ENCODE assay signal across 9 cellular contexts in genomic region chr2:219228026-219228744, GRCh38. TPM values are rescaled to one million over a fixed set of nuclear protein-coding genes. Genes with fewer than 3 reads are reported as not detected.
A peak's percentile ranks its signal among the peaks of the same experiment; 100 is the strongest.
DNase-seq lines count a peak whose midpoint lies in the region; ATAC-seq, FAIRE-seq and TF ChIP-seq lines count a peak whose summit lies in the region.
"Had no signal": no experiment of that assay in that cellular context is flagged by ENCODE, and none has a peak within 500 bp of the region (broad histone marks: within the 10 kb centered on the region; RNA-seq: fewer than 3 reads in every experiment).

No MANE protein-coding gene starts in this region.

- H3K9me2 ChIP-seq in DOHH2 (replicated peaks; ENCODE audit: control insufficient read depth, low read length): no peaks in the 10 kb centered on the region
- H3K9me2 ChIP-seq in OCI-LY1 (ENCODE audit: low read depth, low read length): no peaks in the 10 kb centered on the region

- H3K4me3 ChIP-seq in DOHH2 (ENCODE audit: low read length): peak overlapping the region; percentile 88
- peak overlapping the region; percentile 87 for H3K4me3 ChIP-seq in OCI-LY1 (ENCODE audit: low read depth, low read length, poor library complexity, severe bottlenecking)
- peak overlapping the region; percentile 98 for H3K4me3 ChIP-seq in endodermal cell (ENCODE audit: low read length)
- H3K4me3 ChIP-seq in pancreas: peak overlapping the region in 3 of 4 donors; percentile 58 to 89 (median 76)

- no peak for DNase-seq in endodermal cell
- DNase-seq in pancreas: no peak
- DNase-seq in iPS-NIHi7 (ENCODE audit: extremely low spot score): no peak

- peaks cover 44% of the 10 kb centered on the region for H3K36me3 Mint-ChIP-seq in endodermal cell (ENCODE audit: low read depth)

- H3K4me1 ChIP-seq in DOHH2 (ENCODE audit: control insufficient read depth, low read length) (peaks cover 31% of the 10 kb centered on the region), OCI-LY1 (ENCODE audit: insufficient read depth, low read length, severe bottlenecking) (peaks cover 24% of the 10 kb centered on the region), endodermal cell (ENCODE audit: control insufficient read depth, insufficient read depth, low read length) (peaks cover 2% of the 10 kb centered on the region), pancreas (peaks cover 12 to 21% (median 16%) of the 10 kb centered on the region in 3 donors)

- intact Hi-C loops in pancreas (cut with DNase I): no loop called here

- H3F3A ChIP-seq in DOHH2 (ENCODE audit: control insufficient read depth, insufficient read depth): no peaks in the 10 kb centered on the region; the same call in 1 of the 2 replicates
- H3F3A ChIP-seq in OCI-LY1 (ENCODE audit: insufficient read depth, low read length): no peaks in the 10 kb centered on the region

- no peak for ATAC-seq in pancreas
- ATAC-seq in GM19035 (IDR thresholded peaks at IDR 0.05; ENCODE audit: unreplicated experiment): no peak
- ATAC-seq in GM21526 (IDR thresholded peaks at IDR 0.05; ENCODE audit: low FRiP score, unreplicated experiment): no peak
- ATAC-seq in HG02798 (IDR thresholded peaks at IDR 0.05; ENCODE audit: poor library complexity, unreplicated experiment): no peak

- H3K79me2 ChIP-seq in DOHH2 (ENCODE audit: control insufficient read depth, low read length) (peaks cover 53% of the 10 kb centered on the region), OCI-LY1 (ENCODE audit: insufficient read depth, low read length) (peaks cover 13% of the 10 kb centered on the region)

- H3K4me1 Mint-ChIP-seq in endodermal cell: peaks cover 9% of the 10 kb centered on the region

- 0 out of 2 replicates have a peak overlapping the region, but pooled peaks have one; percentile 72 for H3K27ac ChIP-seq in DOHH2 (ENCODE audit: low read depth, low read length)
- peak overlapping the region; percentile 7 for H3K27ac ChIP-seq in OCI-LY1 (ENCODE audit: low read depth, low read length, poor library complexity, severe bottlenecking)
- H3K27ac ChIP-seq in endodermal cell (ENCODE audit: low read depth, low read length): no peak overlapping the region
- H3K27ac ChIP-seq in pancreas: peak overlapping the region in 2 of 4 donors; percentile 91 to 95

- TF ChIP-seq CTCF in DOHH2 (IDR thresholded peaks at IDR 0.05; ENCODE audit: low read depth, low read length, poor library complexity, severe bottlenecking) (no peak), OCI-LY1 (IDR thresholded peaks at IDR 0.05; ENCODE audit: low read length) (no peak), endodermal cell (conservative IDR thresholded peaks at IDR 0.05) (no peak), pancreas (IDR thresholded peaks at IDR 0.05) (no peak)

- H2AFZ ChIP-seq in OCI-LY1 (ENCODE audit: low read length): no peak overlapping the region

- H3K9me3 ChIP-seq in DOHH2 (ENCODE audit: control insufficient read depth, insufficient read depth, low read length): no peaks in the 10 kb centered on the region
- no peaks in the 10 kb centered on the region for H3K9me3 ChIP-seq in OCI-LY1 (ENCODE audit: low read length)
- no peaks in the 10 kb centered on the region for H3K9me3 ChIP-seq in endodermal cell (ENCODE audit: control insufficient read depth, low read length)
- no peaks in the 10 kb centered on the region for H3K9me3 ChIP-seq in pancreas
- H3K9me3 ChIP-seq: mucosa of descending colon had no signal

- H3K27ac Mint-ChIP-seq in endodermal cell: peak overlapping the region; percentile 55

- FAIRE-seq in pancreas (lab: Jason Lieb, UNC): no peak

- H3K4me2 ChIP-seq in DOHH2 (ENCODE audit: low read length): peak overlapping the region; percentile 84
- peak overlapping the region; percentile 99 for H3K4me2 ChIP-seq in OCI-LY1 (ENCODE audit: low read length)

- no peaks in the 10 kb centered on the region for H3K27me3 ChIP-seq in DOHH2 (ENCODE audit: control insufficient read depth, low read length)
- H3K27me3 ChIP-seq in OCI-LY1 (ENCODE audit: insufficient read depth, low read length): no peaks in the 10 kb centered on the region
- H3K27me3 ChIP-seq in endodermal cell (ENCODE audit: control insufficient read depth, insufficient read depth, low read length, poor library complexity, severe bottlenecking): no peaks in the 10 kb centered on the region
- H3K27me3 ChIP-seq in pancreas: no peaks in the 10 kb centered on the region

- no peaks in the 10 kb centered on the region for H3K27me3 Mint-ChIP-seq in endodermal cell (ENCODE audit: insufficient read depth)

- 83 to 85% methylated on average over 6 of the region's 6 CpGs for WGBS in endodermal cell (ENCODE audit: insufficient coverage in 1 of 2, insufficient read length in 1 of 2), 2 experiments
- WGBS in pancreas, 2 donors: 48 to 71% methylated on average over 6 of the region's 6 CpGs

- peak overlapping the region; percentile 100 for H3K9ac ChIP-seq in OCI-LY1 (ENCODE audit: low read length)
- peak overlapping the region; percentile 84 for H3K9ac ChIP-seq in endodermal cell (ENCODE audit: extremely low read depth, low read length, poor library complexity, severe bottlenecking)

- H3K9me3 Mint-ChIP-seq in endodermal cell: no peaks in the 10 kb centered on the region

- peaks cover 74% of the 10 kb centered on the region for H3K36me3 ChIP-seq in DOHH2 (ENCODE audit: control insufficient read depth, low read length)
- peaks cover 57% of the 10 kb centered on the region for H3K36me3 ChIP-seq in OCI-LY1 (ENCODE audit: insufficient read depth, low read length)
- H3K36me3 ChIP-seq in endodermal cell (ENCODE audit: control insufficient read depth, insufficient read depth, low read length): peaks cover 48% of the 10 kb centered on the region
- peaks cover 7 to 40% (median 30%) of the 10 kb centered on the region in 3 donors for H3K36me3 ChIP-seq in pancreas

- peak overlapping the region; percentile 97 for H3K4me3 Mint-ChIP-seq in endodermal cell

- H4K20me1 ChIP-seq in DOHH2 (ENCODE audit: control insufficient read depth, insufficient read depth, low read depth, low read length): no peaks in the 10 kb centered on the region
- H4K20me1 ChIP-seq in OCI-LY1 (ENCODE audit: insufficient read depth, low read length): no peaks in the 10 kb centered on the region

RNA-seq across cellular contexts. Expression of gene ATG9A, which starts 1.3 kb away (rescaled TPM):
- total RNA-seq in endodermal cell: 10 to 100 TPM; 45.4 to 45.7 TPM
- 47.0 TPM for polyA plus RNA-seq in endodermal cell (2013, experiment 1 of 2)
- polyA plus RNA-seq in endodermal cell (2013, experiment 2 of 2): 39.7 TPM
- 10 to 100 TPM; 17.7 to 25.5 (median 20.5) TPM for total RNA-seq in pancreas
- polyA plus RNA-seq in pancreas: 10 to 100 TPM; 12.1 to 19.2 TPM

RNA-seq across cellular contexts. Expression of gene ANKZF1, which starts 1.4 kb away (rescaled TPM):
- 10 to 100 TPM; 50.9 to 56.3 TPM for total RNA-seq in endodermal cell
- polyA plus RNA-seq in endodermal cell (2013, experiment 1 of 2): 54.8 TPM
- 44.5 TPM for polyA plus RNA-seq in endodermal cell (2013, experiment 2 of 2)
- total RNA-seq in pancreas: 10 to 100 TPM; 17.7 to 36.5 (median 28.7) TPM
- 10 to 100 TPM; 66.0 to 85.0 TPM for polyA plus RNA-seq in pancreas

RNA-seq across cellular contexts. Expression of gene ABCB6, which starts 9.4 kb away (rescaled TPM):
- 10 to 100 TPM; 39.1 to 76.0 TPM for total RNA-seq in endodermal cell
- polyA plus RNA-seq in endodermal cell (2013, experiment 1 of 2): 24.3 TPM
- polyA plus RNA-seq in endodermal cell (2013, experiment 2 of 2): 26.9 TPM
- total RNA-seq in pancreas: 1 to 10 TPM; 3.8 to 8.9 (median 6.3) TPM
- 10 to 100 TPM; 26.4 to 36.7 TPM for polyA plus RNA-seq in pancreas

RNA-seq across cellular contexts. Expression of gene GLB1L, which starts 17.1 kb away (rescaled TPM):
- total RNA-seq in endodermal cell (10 to 100 TPM in 1 of 2 donors, 1 to 10 TPM in 1; 9.7 to 13.8 TPM), pancreas (1 to 10 TPM; 1.8 to 4.1 (median 2.3) TPM)
- 12.9 TPM for polyA plus RNA-seq in endodermal cell (2013, experiment 1 of 2)
- 7.8 TPM for polyA plus RNA-seq in endodermal cell (2013, experiment 2 of 2)
- 1 to 10 TPM; 4.3 to 6.9 TPM for polyA plus RNA-seq in pancreas

RNA-seq across cellular contexts. Expression of gene STK16, which starts 17.1 kb away (rescaled TPM):
- total RNA-seq in endodermal cell: 10 to 100 TPM; 27.3 to 37.7 TPM
- polyA plus RNA-seq in endodermal cell (2013, experiment 1 of 2): 34.0 TPM
- 32.5 TPM for polyA plus RNA-seq in endodermal cell (2013, experiment 2 of 2)
- 10 to 100 TPM; 14.7 to 18.5 (median 16.8) TPM for total RNA-seq in pancreas
- polyA plus RNA-seq in pancreas: 10 to 100 TPM; 17.1 to 28.4 TPM

Comparison
In these comparisons a context has a peak if more than half of its experiments do, and no peak if none do; other contexts are left out.
1. RNA of gene ABCB6, which starts 9.4 kb away (total RNA-seq): 39.1 to 76.0 TPM in endodermal cell; 3.8 to 8.9 TPM in pancreas; every median in the first group is over 4 times any median in the second.
2. Peak in every context shown above with its lines, with median percentiles within 50 percentile points of each other: H3K4me3 ChIP-seq.